ENCODE assay signal across 22 cellular contexts in genomic region chr7:146956323-146956722, GRCh38.
A peak's percentile ranks its signal among the peaks of the same experiment; 100 is the strongest.
DNase-seq lines count a peak whose midpoint lies in the region; FAIRE-seq and TF ChIP-seq lines count a peak whose summit lies in the region.
"Had no signal": no experiment of that assay in that cellular context is flagged by ENCODE, and none has a peak within 500 bp of the region (broad histone marks: within the 10 kb centered on the region; RNA-seq: fewer than 3 reads in every experiment).

No MANE protein-coding gene starts in this region.

- H3K4me3 ChIP-seq in osteoblast (ENCODE audit: insufficient read depth, low read length) = no peak overlapping the region
- H3K4me3 ChIP-seq: K562, MG63, neural progenitor cell had no signal

- H3K4me2 ChIP-seq in osteoblast (ENCODE audit: insufficient read depth, low read length) = no peak overlapping the region
- H3K4me2 ChIP-seq: neural progenitor cell had no signal

- peak overlapping the region; percentile 37 for H2AFZ ChIP-seq in osteoblast (ENCODE audit: low read length)
- H2AFZ ChIP-seq: neural progenitor cell had no signal

- no peaks in the 10 kb centered on the region for H4K20me1 ChIP-seq in osteoblast (ENCODE audit: insufficient read depth, low read length)

- TF ChIP-seq CTCF in osteoblast (IDR thresholded peaks at IDR 0.05; ENCODE audit: extremely low read depth, low read depth, low read length) = no peak

- FAIRE-seq in GM12892 (lab: Jason Lieb, UNC) = no peak
- FAIRE-seq: G401.6, GM18507, K562 had no signal

- H3K4me1 ChIP-seq in osteoblast (ENCODE audit: insufficient read depth, low read length) = peaks cover 3% of the 10 kb centered on the region
- H3K4me1 ChIP-seq: neural progenitor cell had no signal

- no peaks in the 10 kb centered on the region for H3K36me3 ChIP-seq in osteoblast (ENCODE audit: insufficient read depth, low read length)
- H3K36me3 ChIP-seq: MG63, neural progenitor cell had no signal

- no peak overlapping the region for H3K27ac ChIP-seq in osteoblast (ENCODE audit: low read depth, low read length)
- H3K27ac ChIP-seq: neural progenitor cell had no signal

- no peaks in the 10 kb centered on the region for H3K79me2 ChIP-seq in osteoblast (ENCODE audit: insufficient read depth, low read length)

- DNase-seq in NCI-H1105 (lab: John Stamatoyannopoulos, UW) (peak; percentile 82), NCI-H1694 (lab: John Stamatoyannopoulos, UW) (peak; percentile 1), NCI-H2227 treated with DMSO at 0.1 percent for 48 hours (lab: John Stamatoyannopoulos, UW) (peak; percentile 44), osteoblast (ENCODE audit: insufficient read length, low spot score, missing footprints) (no peak), NOMO-1 (lab: John Stamatoyannopoulos, UW; ENCODE audit: unreplicated experiment in 2 of 2) (no peak), GF-D8 (lab: John Stamatoyannopoulos, UW) (no peak), GM12892 (ENCODE audit: insufficient read length) (no peak)
- DNase-seq: activated naive CD4-positive, alpha-beta T cell treated with anti-CD3 and anti-CD28 coated beads for 36 hours; AML-193; amniotic stem cell; CD4-positive, alpha-beta memory T cell; DMS 273 treated with DMSO at 0.1 percent for 48 hours; effector CD4-positive, alpha-beta T cell; GOT3; left cardiac atrium; mammary epithelial cell; MG63; posterior cingulate gyrus had no signal

- no peaks in the 10 kb centered on the region for H3K9me3 ChIP-seq in osteoblast (ENCODE audit: low read depth, low read length)
- H3K9me3 ChIP-seq: MG63 had no signal

- no peak for TF ChIP-seq POLR2A in GM12892 (IDR thresholded peaks at IDR 0.05; ENCODE audit: low read depth, low read length)

- no peaks in the 10 kb centered on the region for H3K27me3 ChIP-seq in osteoblast (ENCODE audit: insufficient read depth, low read length)
- H3K27me3 ChIP-seq: MG63, neural progenitor cell had no signal

Comparison
In these comparisons a context has a peak if more than half of its experiments do, and no peak if none do; other contexts are left out.
1. DNase-seq: peak in NCI-H1105 (single experiment), NCI-H1694 (single experiment) and NCI-H2227 treated with DMSO at 0.1 percent for 48 hours (single experiment); none in osteoblast (single experiment), NOMO-1 (0 of 2), GF-D8 (single experiment) and GM12892 (single experiment).